ENCODE assay signal across 13 cellular contexts in genomic region chr17:31537558-31537957, GRCh38.
DNase-seq lines count a peak whose midpoint lies in the region; ATAC-seq, FAIRE-seq and TF ChIP-seq lines count a peak whose summit lies in the region.
"Had no signal": no experiment of that assay in that cellular context is flagged by ENCODE, and none has a peak within 500 bp of the region (broad histone marks: within the 10 kb centered on the region; RNA-seq: fewer than 3 reads in every experiment).

No MANE protein-coding gene starts in this region.

- TF ChIP-seq RAD21 in IMR-90 (IDR thresholded peaks at IDR 0.05; ENCODE audit: low read length) (no peak), GM12878 (IDR thresholded peaks at IDR 0.05; ENCODE audit: insufficient read depth, low read depth, low read length) (no peak)

- TF ChIP-seq EP300 in GM12878 (IDR thresholded peaks at IDR 0.05; ENCODE audit: borderline replicate concordance in 1 of 2, control insufficient read depth in 1 of 2, low read depth in 2 of 2, low read length in 2 of 2) (no peak), ovary (IDR thresholded peaks at IDR 0.05) (no peak)

- intact Hi-C loops in IMR-90 (cut with micrococcal nuclease) (no loop called here), GM12878 (cut with micrococcal nuclease; ENCODE audit: unreplicated experiment) (loop anchor here (5.0 kb wide), 2 partner anchors 45 to 305 kb away; no protein-coding TSS in a partner anchor), ovary (cut with DNase I) (no loop called here)

- H3K9me3 ChIP-seq in IMR-90 (ENCODE audit: control insufficient read depth, insufficient read depth, low read length) (no peaks in the 10 kb centered on the region), GM12878 (replicated peaks; ENCODE audit: control insufficient read depth, insufficient read depth, low read length) (no peaks in the 10 kb centered on the region), ovary (no peaks in the 10 kb centered on the region)
- H3K9me3 ChIP-seq: left lung had no signal

- H2AFZ ChIP-seq in IMR-90 (replicated peaks; ENCODE audit: low read length, poor library complexity): peak overlapping the region; percentile 24
- no peak overlapping the region for H2AFZ ChIP-seq in GM12878 (ENCODE audit: control insufficient read depth, low read depth, low read length)

- H3K4me1 ChIP-seq in IMR-90 (ENCODE audit: control insufficient read depth, insufficient read depth, low read length) (peaks cover 13% of the 10 kb centered on the region), GM12878 (ENCODE audit: control insufficient read depth, insufficient read depth, low read length) (peaks cover 35% of the 10 kb centered on the region), ovary (ENCODE audit: insufficient read depth) (peaks cover 9% of the 10 kb centered on the region)

- H3K4me3 ChIP-seq in GM06990 (replicated peaks; ENCODE audit: low read depth, low read length): no peak overlapping the region
- no peak overlapping the region for H3K4me3 ChIP-seq in IMR-90 (ENCODE audit: insufficient read depth, low read depth, low read length)
- no peak overlapping the region for H3K4me3 ChIP-seq in GM12878
- no peak overlapping the region for H3K4me3 ChIP-seq in ovary
- H3K4me3 ChIP-seq: left lung had no signal

- no peak overlapping the region for H3K23ac ChIP-seq in IMR-90 (ENCODE audit: low read depth, low read length)

- no peaks in the 10 kb centered on the region for H4K20me1 ChIP-seq in IMR-90 (ENCODE audit: insufficient read depth, low read length)
- peaks cover 5% of the 10 kb centered on the region for H4K20me1 ChIP-seq in GM12878 (ENCODE audit: control insufficient read depth, insufficient read depth)

- RAD21 ChIA-PET in GM12878 (lab: Charles Lee; ENCODE audit: unreplicated experiment): interaction anchor here (0.6 to 5.4 kb wide), 7 partner anchors 9 to 596 kb away, joined by 3 to 65 read pairs (median 4); partner anchors contain the start of gene UTP6

- no peak for FAIRE-seq in GM12878 (lab: Jason Lieb, UNC)
- FAIRE-seq: urothelium cell line had no signal

- H2BK5ac ChIP-seq in IMR-90 (ENCODE audit: low read depth, low read length, poor library complexity, severe bottlenecking): no peak overlapping the region

- H3K14ac ChIP-seq in IMR-90 (replicated peaks; ENCODE audit: low read depth, low read length): no peak overlapping the region

- no peak overlapping the region for H4K5ac ChIP-seq in IMR-90 (ENCODE audit: low read depth, low read length)

- H3K18ac ChIP-seq in IMR-90 (ENCODE audit: low read depth, low read length): no peak overlapping the region

- H3K4ac ChIP-seq in IMR-90 (ENCODE audit: low read depth, low read length): no peak overlapping the region

- ATAC-seq in IMR-90 (ENCODE audit: low read depth): peak; percentile 8
- ATAC-seq in GM12878: peak; percentile 19
- ATAC-seq in HG03280 (IDR thresholded peaks at IDR 0.05; ENCODE audit: unreplicated experiment): no peak
- no peak for ATAC-seq in stimulated activated naive CD8-positive, alpha-beta T cell treated with anti-CD3 and anti-CD28 coated beads, Interleukin-15, Interleukin-2, amounts not matched to agents 100 U/mL and 50 U/mL, for 24 hours
- ATAC-seq: left lung had no signal

- DNase-seq in GM06990 (ENCODE audit: extremely low read depth, insufficient read length): peak; percentile 64
- DNase-seq in IMR-90: peak; percentile 62
- no peak for DNase-seq in GM12878 (ENCODE audit: low read depth, low spot score)
- peak; percentile 47 to 74 (median 62) for DNase-seq in ovary
- no peak for DNase-seq in dedifferentiated amniotic fluid mesenchymal stem cell (ENCODE audit: extremely low spot score)
- no peak for DNase-seq in stimulated activated naive CD8-positive, alpha-beta T cell treated with anti-CD3 and anti-CD28 coated beads, Interleukin-15, Interleukin-2, amounts not matched to agents 100 U/mL and 50 U/mL, for 24 hours
- no peak for DNase-seq in GOT3 (lab: John Stamatoyannopoulos, UW)
- DNase-seq: activated CD4-positive, alpha-beta memory T cell treated with anti-CD3 and anti-CD28 coated beads, Interleukin-2, amount 10 ng/mL, durations not matched to agents 7 days and 5 days; left lung; NCI-H446 treated with DMSO at 0.1 percent for 48 hours; SW 1271 had no signal

- in situ Hi-C loops in IMR-90 (cut with MboI; ENCODE audit: low sequenced_read_pairs): no loop called here
- in situ Hi-C loops in GM12878 (cut with MboI): loop anchor here (10.0 kb wide), 1 partner anchor 307 kb away; no protein-coding TSS in a partner anchor

- POLR2A ChIA-PET in IMR-90 (lab: Charles Lee; ENCODE audit: unreplicated experiment): no interaction called here
- POLR2A ChIA-PET in GM12878 (lab: Charles Lee): interaction anchor here (0.6 to 1.2 kb wide), 3 partner anchors 10 to 153 kb away, joined by 3 to 5 read pairs (median 4); no protein-coding TSS in a partner anchor

- peaks cover 4% of the 10 kb centered on the region; the same call in 1 of the 2 replicates for H3K9me1 ChIP-seq in IMR-90 (ENCODE audit: insufficient read depth, low read length)

- no peaks in the 10 kb centered on the region for H3K79me1 ChIP-seq in IMR-90 (ENCODE audit: low read depth in 1 of 2, low read length in 2 of 2)

- H2BK20ac ChIP-seq in IMR-90 (ENCODE audit: low read depth, low read length): no peak overlapping the region

- no peak overlapping the region for H4K91ac ChIP-seq in IMR-90 (ENCODE audit: insufficient read depth, low read depth, low read length)

- dilution Hi-C loops in IMR-90 (cut with HindIII; ENCODE audit: low sequenced_read_pairs, unreplicated experiment): no loop called here

- no peak overlapping the region for H3K56ac ChIP-seq in IMR-90 (ENCODE audit: extremely low read depth, insufficient read depth, low read length)

- H3K27me3 ChIP-seq in GM06990 (replicated peaks; ENCODE audit: control insufficient read depth, insufficient read depth, low read length): no peaks in the 10 kb centered on the region
- no peaks in the 10 kb centered on the region for H3K27me3 ChIP-seq in IMR-90 (ENCODE audit: control insufficient read depth, insufficient read depth, low read length)
- H3K27me3 ChIP-seq in GM12878 (replicated peaks in 1 of 2; ENCODE audit: control insufficient read depth in 2 of 2, insufficient read depth in 2 of 2, low read length in 1 of 2): no peaks in the 10 kb centered on the region
- no peaks in the 10 kb centered on the region for H3K27me3 ChIP-seq in ovary
- H3K27me3 ChIP-seq: left lung had no signal

- no peak overlapping the region for H4K8ac ChIP-seq in IMR-90 (ENCODE audit: low read depth in 2 of 2, low read length in 2 of 2)

- H3K9ac ChIP-seq in IMR-90 (ENCODE audit: low read depth, low read length) (no peak overlapping the region), GM12878 (ENCODE audit: control insufficient read depth, insufficient read depth, low read length) (no peak overlapping the region)

- TF ChIP-seq CTCF in GM06990 (IDR thresholded peaks at IDR 0.05; ENCODE audit: insufficient read depth, low read length, poor library complexity, severe bottlenecking) (no peak), IMR-90 (conservative IDR thresholded peaks at IDR 0.05; ENCODE audit: low read depth, low read length) (no peak), GM12878 (IDR thresholded peaks at IDR 0.05 in 2 of 3, conservative IDR thresholded peaks at IDR 0.05 in 1 of 3; ENCODE audit: control insufficient read depth in 2 of 3, extremely low read depth in 1 of 3, insufficient read depth in 1 of 3, low read depth in 3 of 3, low read length in 3 of 3) (no peak), ovary (IDR thresholded peaks at IDR 0.05) (no peak)

- no peak overlapping the region for H2AK5ac ChIP-seq in IMR-90 (ENCODE audit: low read depth, low read length)

- SMC1A ChIA-PET in GM12878 (lab: Charles Lee; ENCODE audit: uncharacterized antibody, unreplicated experiment): interaction anchor here (0.6 to 5.8 kb wide), 12 partner anchors 9 to 303 kb away, joined by 3 to 78 read pairs (median 5); no protein-coding TSS in a partner anchor

- H3K4me2 ChIP-seq in IMR-90 (ENCODE audit: low read depth, low read length): no peak overlapping the region
- H3K4me2 ChIP-seq in GM12878 (ENCODE audit: control insufficient read depth, insufficient read depth): peak overlapping the region; percentile 67; the same call in 1 of the 2 replicates

- no TSS peak for BruUV-seq in IMR-90 (replicated peaks; lab: Mats Ljungman, UMichigan)
- BruUV-seq in GM12878 (replicated peaks; lab: Mats Ljungman, UMichigan): no TSS peak

- no peak overlapping the region for H2BK120ac ChIP-seq in IMR-90 (ENCODE audit: low read depth, low read length)

- no peak overlapping the region for H3K27ac ChIP-seq in IMR-90 (ENCODE audit: insufficient read depth, low read length)
- H3K27ac ChIP-seq in GM12878 (ENCODE audit: control insufficient read depth, insufficient read depth): no peak overlapping the region
- peak overlapping the region in 1 of 2 donors; percentile 12 for H3K27ac ChIP-seq in ovary
- H3K27ac ChIP-seq: left lung had no signal

- WGBS in IMR-90 (ENCODE audit: extremely low coverage in 2 of 2, insufficient read length in 1 of 2), 2 experiments: 93% methylated on average over 5 of the region's 9 CpGs; no CpG with 5 or more reads in 1 of the 2 experiments
- 42% methylated on average over 9 of the region's 9 CpGs for WGBS in GM12878 (ENCODE audit: insufficient coverage, insufficient replicate concordance, low lambda C conversion rate, missing lambda C conversion rate)
- WGBS in ovary, 3 donors: 50 to 57% (median 56%) methylated on average over 9 of the region's 9 CpGs

- H2AK9ac ChIP-seq in IMR-90 (replicated peaks; ENCODE audit: low read depth, low read length, poor library complexity): no peak overlapping the region

- no peak overlapping the region for H2BK15ac ChIP-seq in IMR-90 (ENCODE audit: low read depth, low read length)

- no peaks in the 10 kb centered on the region for H3K36me3 ChIP-seq in GM06990 (ENCODE audit: control insufficient read depth, insufficient read depth, low read length)
- no peaks in the 10 kb centered on the region for H3K36me3 ChIP-seq in IMR-90 (ENCODE audit: control insufficient read depth, insufficient read depth, low read length)
- H3K36me3 ChIP-seq in GM12878 (ENCODE audit: control insufficient read depth in 2 of 2, insufficient read depth in 2 of 2, low read length in 1 of 2): no peaks in the 10 kb centered on the region; a peak in 1 of 4 replicates
- H3K36me3 ChIP-seq in ovary: no peaks in the 10 kb centered on the region

- TF ChIP-seq POLR2A in IMR-90 (IDR thresholded peaks at IDR 0.05; ENCODE audit: low read depth, low read length) (no peak), GM12878 (IDR thresholded peaks at IDR 0.05; ENCODE audit: low read depth, low read length) (no peak), ovary (IDR thresholded peaks at IDR 0.05) (no peak)

- no peaks in the 10 kb centered on the region for H3K79me2 ChIP-seq in GM12878 (ENCODE audit: control insufficient read depth, insufficient read depth, low read length)

- CTCF ChIA-PET in IMR-90 (lab: Yijun Ruan, JAX): no interaction called here
- CTCF ChIA-PET in GM12878 (lab: Yijun Ruan, JAX): interaction anchor here (0.8 to 2.0 kb wide), 9 partner anchors 12 to 309 kb away, joined by 3 to 10 read pairs (median 4); no protein-coding TSS in a partner anchor

TF ChIP-seq in GM12878, 131 proteins besides CTCF, POLR2A, EP300 and RAD21 (continues in another document):
- TF ChIP-seq ZSCAN29 (IDR thresholded peaks at IDR 0.05) (no peak), TCF12 (IDR thresholded peaks at IDR 0.05; ENCODE audit: low read depth, low read length) (peak; percentile 41; the same call in 1 of the 2 replicates), HDAC6 (IDR thresholded peaks at IDR 0.05; ENCODE audit: unreplicated experiment) (no peak), SMARCA5 (IDR thresholded peaks at IDR 0.05) (no peak)

Comparison
In these comparisons a context has a peak if more than half of its experiments do, and no peak if none do; other contexts are left out.
1. DNase-seq: peak in GM06990 (single experiment), IMR-90 (single experiment) and ovary (5 of 5); none in GM12878 (single experiment), dedifferentiated amniotic fluid mesenchymal stem cell (single experiment), stimulated activated naive CD8-positive, alpha-beta T cell treated with anti-CD3 and anti-CD28 coated beads, Interleukin-15, Interleukin-2, amounts not matched to agents 100 U/mL and 50 U/mL, for 24 hours (single experiment) and GOT3 (single experiment).
2. ATAC-seq: peak in IMR-90 (single experiment) and GM12878 (single experiment); none in HG03280 (single experiment) and stimulated activated naive CD8-positive, alpha-beta T cell treated with anti-CD3 and anti-CD28 coated beads, Interleukin-15, Interleukin-2, amounts not matched to agents 100 U/mL and 50 U/mL, for 24 hours (single experiment).